Comparison of ENCODE assay signal across 38 cellular contexts in the genomic region with DNA sequence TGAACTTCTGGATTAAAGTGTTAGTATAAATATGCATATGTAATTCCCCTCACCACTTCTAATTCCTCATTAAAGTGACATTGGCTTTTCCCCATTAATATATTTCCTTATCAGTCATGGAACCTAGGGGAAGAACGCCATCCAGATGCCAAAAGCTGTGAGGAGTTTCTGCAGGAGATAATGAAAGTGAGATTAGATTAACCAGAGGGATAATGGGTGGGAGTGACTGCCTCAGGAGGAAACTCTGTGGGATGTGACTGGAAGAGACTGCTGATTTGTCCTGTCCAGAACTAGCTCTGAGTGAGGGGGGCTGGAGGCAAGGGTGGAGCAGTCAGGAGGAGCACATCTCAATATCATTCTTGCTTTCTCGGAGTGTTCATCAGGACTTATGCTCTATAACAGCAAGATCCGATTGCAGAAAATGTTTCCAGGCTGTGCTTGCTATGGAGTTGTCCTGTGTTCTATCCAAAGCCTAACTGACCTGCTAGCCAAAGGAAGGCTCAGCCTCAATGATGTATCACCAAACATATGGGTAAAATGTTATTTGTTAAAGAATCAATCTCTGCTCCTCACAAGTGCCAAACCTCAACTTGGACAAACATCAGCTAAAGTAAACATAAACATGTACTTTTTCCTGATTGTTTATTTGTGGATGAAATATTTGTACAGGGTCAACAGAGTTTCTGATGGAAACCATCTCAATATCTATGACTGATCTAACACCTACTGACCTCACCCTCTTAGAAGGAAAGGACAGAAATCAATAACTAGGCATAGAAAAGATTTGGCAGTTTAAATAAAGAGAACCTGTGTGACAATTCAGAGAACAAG.
"Had no signal": no experiment of that assay in that cellular context is flagged by ENCODE, and none has a peak within 500 bp of the region (broad histone marks: within the 10 kb centered on the region; RNA-seq: fewer than 3 reads in every experiment).

No MANE protein-coding gene starts in this region.

- H3K36me3 ChIP-seq: adrenal gland had no signal

- H3K4me3 Mint-ChIP-seq: activated CD4-positive, alpha-beta memory T cell treated with anti-CD3 and anti-CD28 coated beads for 36 hours; activated naive CD4-positive, alpha-beta T cell treated with anti-CD3 and anti-CD28 coated beads for 36 hours; activated T-cell treated with anti-CD3 and anti-CD28 coated beads, Interleukin-2, amount 50 U/mL, for 4 hours; activated T-helper 1 cell treated with anti-CD3 and anti-CD28 coated beads, Interleukin-12 subunit alpha, Interleukin-12 subunit beta, Interleukin-2, Interleukin-4 antibody, amounts not matched to agents 30 ng/mL and 10 ng/mL and 1 ng/mL, durations not matched to agents 14 hours and 24 hours and 36 hours; brain; T-helper 1 cell treated with Interleukin-12 subunit alpha and Interleukin-12 subunit beta and Interleukin-4 antibody, amounts not matched to agents 30 μg/mL and 1 μg/mL, for 36 hours; T-helper 2 cell treated with Interferon-gamma antibody and Interleukin-4, amounts not matched to agents 5 μg/mL and 100 μg/mL, for 36 hours; WTC11 had no signal

- ATAC-seq: activated CD4-positive, CD25-positive, alpha-beta regulatory T cell treated with anti-CD3 and anti-CD28 coated beads, Interleukin-2, amount 50 U/mL, for 24 hours; activated naive CD4-positive, alpha-beta T cell treated with anti-CD3 and anti-CD28 coated beads, Interleukin-2, amount 50 U/mL, for 72 hours; activated T-cell treated with anti-CD3 and anti-CD28 coated beads, Interleukin-2, amount 50 U/mL, for 4 hours; Right ventricle myocardium inferior; WTC11 had no signal

- H3K4me2 ChIP-seq: PC-9 had no signal

- H3K4me1 ChIP-seq: adrenal gland had no signal

- H3K4me1 Mint-ChIP-seq: WTC11 had no signal

- FAIRE-seq: bronchial epithelial cell, RCC 7860, TTC549 had no signal

- H3K27me3 Mint-ChIP-seq: activated CD4-positive, alpha-beta memory T cell treated with anti-CD3 and anti-CD28 coated beads for 36 hours; brain had no signal

- H3K27me3 ChIP-seq: adrenal gland had no signal

- DNase-seq: activated CD4-positive, alpha-beta memory T cell treated with anti-CD3 and anti-CD28 coated beads for 36 hours; activated CD4-positive, alpha-beta T cell treated with anti-CD3 and anti-CD28 coated beads for 4 hours; activated CD4-positive, alpha-beta T cell treated with anti-CD3 and anti-CD28 coated beads, Interleukin-2, amount 50 U/mL, for 1 hour; activated CD8-positive, alpha-beta memory T cell treated with anti-CD3 and anti-CD28 coated beads, Interleukin-2, amount 50 U/mL, for 4 hours; activated gamma-delta T cell treated with Interleukin-2 at 50 U/mL for 16 hours; activated naive CD4-positive, alpha-beta T cell treated with anti-CD3 and anti-CD28 coated beads for 36 hours; activated T-cell treated with anti-CD3 and anti-CD28 coated beads for 4 hours; activated T-cell treated with anti-CD3 and anti-CD28 coated beads, Interleukin-2, amount 50 U/mL, for 4 hours; adrenal gland; anterior cingulate cortex; caudate nucleus; cerebellar nuclear complex; Kasumi-1; MM.1S; MV-4-11; NCI-H1092; NCI-H1436 treated with DMSO at 0.1 percent for 48 hours; NCI-H1694 treated with DMSO at 0.1 percent for 48 hours; NCI-H2029; NCI-H2107; NCI-H2171; NCI-H510A; NCI-H526; NCI-H774; PC-9; SIG-M5 had no signal

- H3K9me3 Mint-ChIP-seq: activated T-helper 1 cell treated with anti-CD3 and anti-CD28 coated beads, Interleukin-12 subunit alpha, Interleukin-12 subunit beta, Interleukin-2, Interleukin-4 antibody, amounts not matched to agents 30 ng/mL and 10 ng/mL and 1 ng/mL, durations not matched to agents 14 hours and 24 hours and 36 hours; brain; T-helper 1 cell treated with Interleukin-12 subunit alpha and Interleukin-12 subunit beta and Interleukin-4 antibody, amounts not matched to agents 30 μg/mL and 1 μg/mL, for 36 hours; WTC11 had no signal

- H2AFZ ChIP-seq: PC-9 had no signal

- H3K36me3 Mint-ChIP-seq: activated CD4-positive, alpha-beta memory T cell treated with anti-CD3 and anti-CD28 coated beads for 36 hours; activated naive CD4-positive, alpha-beta T cell treated with anti-CD3 and anti-CD28 coated beads, Interleukin-2, amount 50 U/mL, for 72 hours; WTC11 had no signal

- H3K4me3 ChIP-seq: adrenal gland, PC-9 had no signal

- H3K27ac ChIP-seq: adrenal gland, PC-9, RWPE1 had no signal

- H3K27ac Mint-ChIP-seq: activated CD4-positive, alpha-beta memory T cell treated with anti-CD3 and anti-CD28 coated beads for 36 hours; activated naive CD4-positive, alpha-beta T cell treated with anti-CD3 and anti-CD28 coated beads for 36 hours; activated naive CD4-positive, alpha-beta T cell treated with anti-CD3 and anti-CD28 coated beads, Interleukin-2, amount 50 U/mL, for 72 hours; activated T-helper 1 cell treated with anti-CD3 and anti-CD28 coated beads, Interleukin-12 subunit alpha, Interleukin-12 subunit beta, Interleukin-2, Interleukin-4 antibody, amounts not matched to agents 30 ng/mL and 10 ng/mL and 1 ng/mL, durations not matched to agents 14 hours and 24 hours and 36 hours; brain; T-helper 1 cell treated with Interleukin-12 subunit alpha and Interleukin-12 subunit beta and Interleukin-4 antibody, amounts not matched to agents 30 μg/mL and 1 μg/mL, for 36 hours; T-helper 2 cell treated with Interferon-gamma antibody and Interleukin-4, amounts not matched to agents 5 μg/mL and 100 μg/mL, for 36 hours; WTC11 had no signal

- H3K9me3 ChIP-seq: adrenal gland had no signal
